Comparison of ENCODE assay signal across 2 cellular contexts in the genomic region with DNA sequence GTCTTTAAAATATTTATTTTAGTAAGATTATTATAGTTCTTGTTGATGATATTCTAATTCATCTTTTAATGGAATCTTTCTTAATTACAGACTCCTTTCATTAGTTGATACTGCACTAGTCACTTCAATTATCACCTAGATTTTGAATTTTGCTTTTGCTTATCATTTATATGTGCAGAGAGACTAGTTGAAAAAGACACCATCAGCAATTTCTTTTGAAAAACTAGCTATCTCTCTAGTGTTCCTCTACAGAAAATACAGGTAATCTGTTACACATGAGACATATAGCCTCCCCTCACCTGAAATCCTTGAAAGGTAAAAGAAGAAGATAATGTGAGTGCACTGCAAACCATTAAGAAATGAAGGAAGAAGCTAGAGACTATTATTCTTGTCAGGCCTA.
TF ChIP-seq lines count a peak whose summit lies in the region.

No MANE protein-coding gene starts in this region.

TF ChIP-seq in HepG2, 621 proteins besides CTCF, POLR2A, EP300 and RAD21:
- no peak for TF ChIP-seq ZBTB3 (CRISPR knock-in tag; IDR thresholded peaks at IDR 0.05; ENCODE audit: borderline replicate concordance, low read depth)
- TF ChIP-seq HNRNPUL1 (IDR thresholded peaks at IDR 0.05; ENCODE audit: low read depth, low read length) = no peak
- TF ChIP-seq MAFK (conservative IDR thresholded peaks at IDR 0.05 in 1 of 2, IDR thresholded peaks at IDR 0.05 in 1 of 2; ENCODE audit: low read length in 2 of 2) = peak; percentile 66 to 78
- TF ChIP-seq SSRP1 (CRISPR knock-in tag; IDR thresholded peaks at IDR 0.05) = no peak
- TF ChIP-seq MAFF (IDR thresholded peaks at IDR 0.05; ENCODE audit: low read depth, low read length) = peak; percentile 67

TF ChIP-seq in K562, 482 proteins besides CTCF, POLR2A, EP300 and RAD21:
- no peak for TF ChIP-seq RFX1 (IDR thresholded peaks at IDR 0.05)
- no peak for TF ChIP-seq ARID2 (IDR thresholded peaks at IDR 0.05)
- TF ChIP-seq HIVEP1 (CRISPR knock-in tag; IDR thresholded peaks at IDR 0.05) = no peak
- TF ChIP-seq FOS (IDR thresholded peaks at IDR 0.05; ENCODE audit: extremely low read depth, insufficient read length) = no peak
- no peak for TF ChIP-seq STAT5A (IDR thresholded peaks at IDR 0.05; ENCODE audit: borderline replicate concordance, low read length)
- peak; percentile 45 for TF ChIP-seq MAFF (IDR thresholded peaks at IDR 0.05; ENCODE audit: low read length)
- TF ChIP-seq, protein P1, sequence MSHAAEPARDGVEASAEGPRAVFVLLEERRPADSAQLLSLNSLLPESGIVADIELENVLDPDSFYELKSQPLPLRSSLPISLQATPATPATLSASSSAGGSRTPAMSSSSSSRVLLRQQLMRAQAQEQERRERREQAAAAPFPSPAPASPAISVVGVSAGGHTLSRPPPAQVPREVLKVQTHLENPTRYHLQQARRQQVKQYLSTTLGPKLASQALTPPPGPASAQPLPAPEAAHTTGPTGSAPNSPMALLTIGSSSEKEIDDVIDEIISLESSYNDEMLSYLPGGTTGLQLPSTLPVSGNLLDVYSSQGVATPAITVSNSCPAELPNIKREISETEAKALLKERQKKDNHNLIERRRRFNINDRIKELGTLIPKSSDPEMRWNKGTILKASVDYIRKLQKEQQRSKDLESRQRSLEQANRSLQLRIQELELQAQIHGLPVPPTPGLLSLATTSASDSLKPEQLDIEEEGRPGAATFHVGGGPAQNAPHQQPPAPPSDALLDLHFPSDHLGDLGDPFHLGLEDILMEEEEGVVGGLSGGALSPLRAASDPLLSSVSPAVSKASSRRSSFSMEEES (CRISPR knock-in tag; IDR thresholded peaks at IDR 0.05) = no peak
- TF ChIP-seq C11orf30 (IDR thresholded peaks at IDR 0.05; ENCODE audit: low read depth) = peak; percentile 41; the same call in 1 of the 2 replicates
- no peak for TF ChIP-seq ZNF239 (CRISPR knock-in tag; IDR thresholded peaks at IDR 0.05)
- peak; percentile 63; the same call in 1 of the 2 replicates for TF ChIP-seq ZNF316 (IDR thresholded peaks at IDR 0.05)
- no peak for TF ChIP-seq CREBBP (IDR thresholded peaks at IDR 0.05; ENCODE audit: low read depth, low read length)
- peak; percentile 27; the same call in 1 of the 2 replicates for TF ChIP-seq MAFK (IDR thresholded peaks at IDR 0.05; ENCODE audit: low read length)
- TF ChIP-seq MAFG (tag; conservative IDR thresholded peaks at IDR 0.05) = peak; percentile 53
